Comparison of ENCODE assay signal across 8 cellular contexts in the genomic region with DNA sequence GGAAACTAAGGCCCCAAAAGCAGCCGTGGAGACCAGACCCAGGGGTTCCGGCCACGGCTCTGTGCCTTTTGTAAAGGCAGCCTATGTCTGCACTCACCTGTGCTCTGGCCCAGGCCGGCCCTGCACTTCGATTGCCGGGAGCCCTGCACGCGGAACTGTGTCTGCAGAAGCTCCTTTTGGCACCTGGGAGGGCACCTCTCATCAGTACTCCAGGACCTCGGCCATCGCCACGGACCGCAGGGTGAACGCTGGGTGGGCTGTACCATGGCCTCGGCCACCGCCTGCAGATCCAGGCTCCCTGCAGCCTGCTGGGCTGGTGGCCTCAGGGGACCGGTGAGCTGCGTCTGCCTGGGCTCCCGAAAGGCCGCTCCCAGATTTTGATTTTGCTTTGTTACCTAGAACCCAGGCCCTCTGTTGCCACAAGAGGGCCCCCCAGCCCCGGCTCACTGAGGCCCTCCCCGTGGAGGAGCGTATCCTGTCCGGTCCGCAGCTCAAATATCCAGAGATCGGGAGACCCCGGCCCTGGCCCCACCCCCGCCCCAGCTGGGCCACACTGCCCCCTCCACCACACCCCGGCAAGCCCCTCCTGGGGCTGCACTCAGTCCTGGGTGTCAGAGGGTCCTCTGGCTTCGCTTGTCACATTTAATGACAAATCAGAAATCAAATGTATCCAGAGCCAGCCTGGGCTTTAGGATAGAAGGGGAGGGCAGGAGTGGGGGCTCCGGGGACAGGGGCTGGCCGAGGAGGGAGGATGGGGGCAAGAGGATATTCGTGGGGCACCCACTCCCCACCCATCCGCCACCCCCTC.
DNase-seq lines count a peak whose midpoint lies in the region; ATAC-seq and FAIRE-seq lines count a peak whose summit lies in the region.

No MANE protein-coding gene starts in this region.

- H3K14ac ChIP-seq in neuronal stem cell (ENCODE audit: low read length) = no peak overlapping the region

- peak overlapping the region; percentile 35 for H2BK5ac ChIP-seq in neuronal stem cell (ENCODE audit: low read length)

- no peak overlapping the region for H3K9ac ChIP-seq in neuronal stem cell (ENCODE audit: low read depth, low read length, poor library complexity)

- H3K4me1 Mint-ChIP-seq in CD4-positive, CD25-positive, alpha-beta regulatory T cell = peaks cover 0 to 28% (median 7%) of the 10 kb centered on the region in 4 donors
- H3K4me1 Mint-ChIP-seq in activated T-cell treated with anti-CD3 and anti-CD28 coated beads, Interleukin-2, amount 50 U/mL, for 72 hours (ENCODE audit: low read depth) = peaks cover 20% of the 10 kb centered on the region

- peak; percentile 78 to 79 for ATAC-seq in CD4-positive, CD25-positive, alpha-beta regulatory T cell (ENCODE audit: low read depth in 2 of 2)
- peak; percentile 93 to 94 for ATAC-seq in activated T-cell treated with anti-CD3 and anti-CD28 coated beads, Interleukin-2, amount 50 U/mL, for 72 hours (replicated peaks in 1 of 2)
- no peak for ATAC-seq in GM21576 (IDR thresholded peaks at IDR 0.05; ENCODE audit: unreplicated experiment)

- H3K9me3 ChIP-seq in CD4-positive, CD25-positive, alpha-beta regulatory T cell (ENCODE audit: control insufficient read depth in 2 of 2, low read length in 2 of 2) = no peaks in the 10 kb centered on the region
- peaks cover 0 to 10% of the 10 kb centered on the region in 2 donors for H3K9me3 ChIP-seq in neuronal stem cell (replicated peaks in 1 of 2; ENCODE audit: control insufficient read depth in 2 of 2, insufficient read depth in 1 of 2, low read depth in 1 of 2, low read length in 2 of 2)

- no peak for FAIRE-seq in HTR-8/SVneo (lab: Jason Lieb, UNC)

- H3K27ac Mint-ChIP-seq in CD4-positive, CD25-positive, alpha-beta regulatory T cell = no peak overlapping the region
- no peak overlapping the region for H3K27ac Mint-ChIP-seq in activated T-cell treated with anti-CD3 and anti-CD28 coated beads, Interleukin-2, amount 50 U/mL, for 72 hours

- DNase-seq in CD4-positive, CD25-positive, alpha-beta regulatory T cell = peak; percentile 43 to 68 (median 62)
- DNase-seq in HTR-8/SVneo (ENCODE audit: insufficient read length, low spot score) (peak; percentile 91), OCI-M1 (lab: John Stamatoyannopoulos, UW) (peak; percentile 83), fibroblast of the conjunctiva (ENCODE audit: low read depth) (peak; percentile 26), neuronal stem cell (ENCODE audit: low spot score) (peak; percentile 59), substantia nigra (lab: John Stamatoyannopoulos, UW) (peak in 42 of 49 donors; percentile 10 to 79 (median 54))
- DNase-seq in activated T-cell treated with anti-CD3 and anti-CD28 coated beads, Interleukin-2, amount 50 U/mL, for 72 hours = peak; percentile 73 to 81

- H2BK15ac ChIP-seq in neuronal stem cell (ENCODE audit: low read length) = peak overlapping the region; percentile 99

- no peak overlapping the region for H4K91ac ChIP-seq in neuronal stem cell (ENCODE audit: low read depth, low read length, poor library complexity)

- peaks cover 18% of the 10 kb centered on the region for H3K4me1 ChIP-seq in CD4-positive, CD25-positive, alpha-beta regulatory T cell (ENCODE audit: control insufficient read depth, insufficient read depth, low read length, poor library complexity, severe bottlenecking)
- peaks cover 0 to 4% of the 10 kb centered on the region in 2 donors for H3K4me1 ChIP-seq in neuronal stem cell (ENCODE audit: control insufficient read depth in 2 of 2, insufficient read depth in 1 of 2, low read depth in 1 of 2, low read length in 2 of 2)

- no peak overlapping the region for H4K8ac ChIP-seq in neuronal stem cell (ENCODE audit: low read depth, low read length)

- peak overlapping the region; percentile 21 for H3K4me2 ChIP-seq in neuronal stem cell (ENCODE audit: insufficient read depth, low read length, poor library complexity, severe bottlenecking)

- no peaks in the 10 kb centered on the region for H3K36me3 ChIP-seq in CD4-positive, CD25-positive, alpha-beta regulatory T cell (ENCODE audit: control insufficient read depth, insufficient read depth, low read length)
- H3K36me3 ChIP-seq in neuronal stem cell (replicated peaks in 1 of 2; ENCODE audit: control insufficient read depth in 2 of 2, insufficient read depth in 2 of 2, low read length in 2 of 2) = no peaks in the 10 kb centered on the region

- H2BK120ac ChIP-seq in neuronal stem cell (ENCODE audit: low read depth, low read length) = peak overlapping the region; percentile 48

- H2AK5ac ChIP-seq in neuronal stem cell (ENCODE audit: low read depth, low read length) = peak overlapping the region; percentile 90

- no peak overlapping the region for H3K27ac ChIP-seq in CD4-positive, CD25-positive, alpha-beta regulatory T cell (ENCODE audit: insufficient read depth, low read length, poor library complexity, severe bottlenecking)
- H3K27ac ChIP-seq in neuronal stem cell (replicated peaks; ENCODE audit: low read length) (no peak overlapping the region), substantia nigra (ENCODE audit: low read depth, low read length, poor library complexity, severe bottlenecking) (no peak overlapping the region)

- H3K4ac ChIP-seq in neuronal stem cell (ENCODE audit: low read length) = no peak overlapping the region

- peak overlapping the region; percentile 82 for H2AFZ ChIP-seq in neuronal stem cell (ENCODE audit: low read length)

- no peaks in the 10 kb centered on the region for H3K27me3 ChIP-seq in CD4-positive, CD25-positive, alpha-beta regulatory T cell (ENCODE audit: control insufficient read depth, insufficient read depth, low read length)
- peaks cover 0 to 3% (median 0%) of the 10 kb centered on the region in 3 experiments for H3K27me3 ChIP-seq in neuronal stem cell (ENCODE audit: control insufficient read depth in 3 of 3, insufficient read depth in 3 of 3, low read depth in 1 of 3, low read length in 3 of 3)

- no peak overlapping the region for H3K4me3 Mint-ChIP-seq in CD4-positive, CD25-positive, alpha-beta regulatory T cell
- H3K4me3 Mint-ChIP-seq in activated T-cell treated with anti-CD3 and anti-CD28 coated beads, Interleukin-2, amount 50 U/mL, for 72 hours = no peak overlapping the region

- no peaks in the 10 kb centered on the region for H3K9me3 Mint-ChIP-seq in CD4-positive, CD25-positive, alpha-beta regulatory T cell
- H3K9me3 Mint-ChIP-seq in activated T-cell treated with anti-CD3 and anti-CD28 coated beads, Interleukin-2, amount 50 U/mL, for 72 hours = no peaks in the 10 kb centered on the region

- H2BK12ac ChIP-seq in neuronal stem cell (ENCODE audit: low read length) = no peak overlapping the region

- peak overlapping the region; percentile 91 for H3K18ac ChIP-seq in neuronal stem cell (ENCODE audit: low read length)

- no peak overlapping the region for H3K4me3 ChIP-seq in CD4-positive, CD25-positive, alpha-beta regulatory T cell (ENCODE audit: low read depth, low read length)
- H3K4me3 ChIP-seq in neuronal stem cell (ENCODE audit: low read length in 2 of 2) = no peak overlapping the region

- peak overlapping the region; percentile 87 for H3K23ac ChIP-seq in neuronal stem cell (ENCODE audit: low read depth, low read length, poor library complexity)

- WGBS in neuronal stem cell (ENCODE audit: extremely low coverage in 2 of 2, insufficient read length in 2 of 2, insufficient replicate concordance in 1 of 2), 2 donors = no CpG with 5 or more reads among the region's 33 CpGs

- H3K27me3 Mint-ChIP-seq in CD4-positive, CD25-positive, alpha-beta regulatory T cell = peaks cover 4% of the 10 kb centered on the region
- H3K27me3 Mint-ChIP-seq in activated T-cell treated with anti-CD3 and anti-CD28 coated beads, Interleukin-2, amount 50 U/mL, for 72 hours (ENCODE audit: low read depth) = no peaks in the 10 kb centered on the region

- peaks cover 2% of the 10 kb centered on the region for H3K79me1 ChIP-seq in neuronal stem cell (ENCODE audit: low read depth, low read length)

- no peaks in the 10 kb centered on the region for H3K36me3 Mint-ChIP-seq in CD4-positive, CD25-positive, alpha-beta regulatory T cell
- H3K36me3 Mint-ChIP-seq in activated T-cell treated with anti-CD3 and anti-CD28 coated beads, Interleukin-2, amount 50 U/mL, for 72 hours (ENCODE audit: insufficient read depth in 2 of 2) = no peaks in the 10 kb centered on the region

Comparison
In these comparisons a context has a peak if more than half of its experiments do, and no peak if none do; other contexts are left out.
1. DNase-seq: peak in every context shown above with its lines; median percentile 91 in HTR-8/SVneo; 83 in OCI-M1; 77 in activated T-cell treated with anti-CD3 and anti-CD28 coated beads, Interleukin-2, amount 50 U/mL, for 72 hours; 62 in CD4-positive, CD25-positive, alpha-beta regulatory T cell; 59 in neuronal stem cell; 54 in substantia nigra; 26 in fibroblast of the conjunctiva.